8 cellular contexts compared by ENCODE assay signal in genomic region chr20:43916073-43916874, GRCh38. TPM values are rescaled to one million over a fixed set of nuclear protein-coding genes. Genes with fewer than 3 reads are reported as not detected.
DNase-seq lines count a peak whose midpoint lies in the region; ATAC-seq, FAIRE-seq and TF ChIP-seq lines count a peak whose summit lies in the region.

No MANE protein-coding gene starts in this region.

- ATAC-seq in esophagus mucosa = no peak
- ATAC-seq in HG03342 (IDR thresholded peaks at IDR 0.05; ENCODE audit: unreplicated experiment) = no peak

- H2AFZ ChIP-seq in GM23248 = peak overlapping the region; percentile 80

- H4K20me1 ChIP-seq in GM23248 (ENCODE audit: insufficient read depth) = no peaks in the 10 kb centered on the region

- peak overlapping the region; percentile 45 for H3K4me3 Mint-ChIP-seq in activated CD4-positive, alpha-beta T cell treated with anti-CD3 and anti-CD28 coated beads, Interleukin-2, amount 10 ng/mL, durations not matched to agents 7 days and 5 days

- peaks cover 9% of the 10 kb centered on the region; the same call in 1 of the 2 replicates for H3F3A ChIP-seq in GM23248 (ENCODE audit: insufficient read depth)

- H3K4me1 ChIP-seq in GM23248 (ENCODE audit: insufficient read depth) (0 out of 2 replicates have a peak, but pooled peaks cover 7% of the 10 kb centered on the region), left ventricle myocardium inferior (peaks cover 22% of the 10 kb centered on the region), small intestine (ENCODE audit: control insufficient read depth in 2 of 2, insufficient read depth in 1 of 2, low read depth in 1 of 2, low read length in 1 of 2) (no peaks in the 10 kb centered on the region)

- peaks cover 14% of the 10 kb centered on the region for H3K9me3 Mint-ChIP-seq in activated CD4-positive, alpha-beta T cell treated with anti-CD3 and anti-CD28 coated beads, Interleukin-2, amount 10 ng/mL, durations not matched to agents 7 days and 5 days

- intact Hi-C loops in left ventricle myocardium inferior (cut with micrococcal nuclease) = no loop called here

- H3K36me3 ChIP-seq in GM23248 (ENCODE audit: low read depth) (no peaks in the 10 kb centered on the region), left ventricle myocardium inferior (no peaks in the 10 kb centered on the region), small intestine (ENCODE audit: control insufficient read depth in 2 of 2, insufficient read depth in 2 of 2, low read length in 2 of 2) (no peaks in the 10 kb centered on the region)

- 14% methylated on average over 49 to 50 of the region's 50 CpGs for WGBS in GM23248 (ENCODE audit: low coverage in 1 of 2, low lambda C conversion rate in 2 of 2, missing lambda C conversion rate in 2 of 2), 2 experiments
- 7 to 9% (median 8%) methylated on average over 39 to 50 of the region's 50 CpGs for WGBS in small intestine, 3 donors

- CTCF ChIA-PET in activated CD4-positive, alpha-beta T cell treated with anti-CD3 and anti-CD28 coated beads, Interleukin-2, amount 10 ng/mL, durations not matched to agents 7 days and 5 days (lab: Charles Lee) = interaction anchor here (1.6 kb wide), 1 partner anchor 18 kb away, joined by 3 read pairs; no protein-coding TSS in a partner anchor

- in situ Hi-C loops in GM23248 (cut with MboI) (no loop called here), GM13976 (cut with MboI; ENCODE audit: low sequenced_read_pairs, unreplicated experiment) (no loop called here)

- H3K27me3 Mint-ChIP-seq in activated CD4-positive, alpha-beta T cell treated with anti-CD3 and anti-CD28 coated beads, Interleukin-2, amount 10 ng/mL, durations not matched to agents 7 days and 5 days = peaks cover 74% of the 10 kb centered on the region

- FAIRE-seq in small intestine (lab: Jason Lieb, UNC) = no peak

- no peaks in the 10 kb centered on the region for H3K36me3 Mint-ChIP-seq in activated CD4-positive, alpha-beta T cell treated with anti-CD3 and anti-CD28 coated beads, Interleukin-2, amount 10 ng/mL, durations not matched to agents 7 days and 5 days (ENCODE audit: low read depth)

- H3K4me2 ChIP-seq in GM23248 (ENCODE audit: unreplicated experiment) = peak overlapping the region; percentile 85

- no peaks in the 10 kb centered on the region for H3K9me2 ChIP-seq in GM23248 (ENCODE audit: insufficient read depth)

- H3K4me3 ChIP-seq in GM23248 (peak overlapping the region; percentile 73), left ventricle myocardium inferior (peak overlapping the region; percentile 64), small intestine (ENCODE audit: low read depth in 1 of 2, low read length in 2 of 2) (peak overlapping the region; percentile 4 to 49)

- TF ChIP-seq CTCF in left ventricle myocardium inferior (IDR thresholded peaks at IDR 0.05; ENCODE audit: borderline replicate concordance) (no peak), GM13976 (IDR thresholded peaks at IDR 0.05; ENCODE audit: borderline replicate concordance, control extremely low read depth, extremely low read depth, insufficient read depth, missing control alignments) (no peak)

- peaks cover 31% of the 10 kb centered on the region for H3K79me2 ChIP-seq in GM23248 (ENCODE audit: insufficient read depth)

- H3K9me3 ChIP-seq in GM23248 (ENCODE audit: low read depth) (no peaks in the 10 kb centered on the region), left ventricle myocardium inferior (replicated peaks) (peaks cover 29% of the 10 kb centered on the region), small intestine (ENCODE audit: control insufficient read depth, low read depth) (no peaks in the 10 kb centered on the region)

- POLR2A ChIA-PET in activated CD4-positive, alpha-beta T cell treated with anti-CD3 and anti-CD28 coated beads, Interleukin-2, amount 10 ng/mL, durations not matched to agents 7 days and 5 days (lab: Charles Lee) = no interaction called here

- DNase-seq in GM23248 (peak; percentile 62), left ventricle myocardium inferior (no peak), small intestine (no peak), GM13976 (ENCODE audit: low spot score) (no peak), HuH-7.5 (ENCODE audit: low spot score) (no peak)
- DNase-seq in activated CD4-positive, alpha-beta T cell treated with anti-CD3 and anti-CD28 coated beads, Interleukin-2, amount 10 ng/mL, durations not matched to agents 7 days and 5 days = no peak

- no peak overlapping the region for H3K27ac Mint-ChIP-seq in activated CD4-positive, alpha-beta T cell treated with anti-CD3 and anti-CD28 coated beads, Interleukin-2, amount 10 ng/mL, durations not matched to agents 7 days and 5 days

- peak overlapping the region; percentile 73 for H3K9ac ChIP-seq in GM23248

- peaks cover 17% of the 10 kb centered on the region for H3K4me1 Mint-ChIP-seq in activated CD4-positive, alpha-beta T cell treated with anti-CD3 and anti-CD28 coated beads, Interleukin-2, amount 10 ng/mL, durations not matched to agents 7 days and 5 days

- no peaks in the 10 kb centered on the region for H3K27me3 ChIP-seq in GM23248 (replicated peaks; ENCODE audit: insufficient read depth)
- peaks cover 81% of the 10 kb centered on the region for H3K27me3 ChIP-seq in left ventricle myocardium inferior (ENCODE audit: low read depth)
- H3K27me3 ChIP-seq in small intestine (ENCODE audit: control insufficient read depth in 2 of 2, insufficient read depth in 2 of 2, low read length in 2 of 2) = peaks cover 2 to 5% of the 10 kb centered on the region in 2 donors

- H3K27ac ChIP-seq in GM23248 = no peak overlapping the region
- no peak overlapping the region for H3K27ac ChIP-seq in left ventricle myocardium inferior (replicated peaks)
- H3K27ac ChIP-seq in small intestine (ENCODE audit: low read depth in 1 of 2, low read length in 1 of 2) = peak overlapping the region in 1 of 2 donors; percentile 47

RNA-seq across cellular contexts. Expression of gene TOX2, which starts 1.6 kb away (rescaled TPM):
- total RNA-seq in GM23248 (2014; rRNA removed; shearing (Covaris generic)) = 0.97 and 4.3 TPM in 2 replicates
- polyA plus RNA-seq in GM23248 (2016; fragmentation: Nextera tagmentation; extraction: Ambion mirVana) (13.9 and 15.9 TPM in 2 replicates), small intestine (10 to 100 TPM in 1 of 3 donors, 1 to 10 TPM in 1, not detected in 1; 3.0 to 10.6 TPM)
- total RNA-seq in activated CD4-positive, alpha-beta T cell treated with anti-CD3 and anti-CD28 coated beads, Interleukin-2, amount 10 ng/mL, durations not matched to agents 7 days and 5 days = 1 to 10 TPM; 1.5 to 1.9 TPM
- total RNA-seq in left ventricle myocardium inferior (0.30 TPM), esophagus mucosa (1.2 TPM)
